ENCODE assay signal across 21 cellular contexts in the genomic region with DNA sequence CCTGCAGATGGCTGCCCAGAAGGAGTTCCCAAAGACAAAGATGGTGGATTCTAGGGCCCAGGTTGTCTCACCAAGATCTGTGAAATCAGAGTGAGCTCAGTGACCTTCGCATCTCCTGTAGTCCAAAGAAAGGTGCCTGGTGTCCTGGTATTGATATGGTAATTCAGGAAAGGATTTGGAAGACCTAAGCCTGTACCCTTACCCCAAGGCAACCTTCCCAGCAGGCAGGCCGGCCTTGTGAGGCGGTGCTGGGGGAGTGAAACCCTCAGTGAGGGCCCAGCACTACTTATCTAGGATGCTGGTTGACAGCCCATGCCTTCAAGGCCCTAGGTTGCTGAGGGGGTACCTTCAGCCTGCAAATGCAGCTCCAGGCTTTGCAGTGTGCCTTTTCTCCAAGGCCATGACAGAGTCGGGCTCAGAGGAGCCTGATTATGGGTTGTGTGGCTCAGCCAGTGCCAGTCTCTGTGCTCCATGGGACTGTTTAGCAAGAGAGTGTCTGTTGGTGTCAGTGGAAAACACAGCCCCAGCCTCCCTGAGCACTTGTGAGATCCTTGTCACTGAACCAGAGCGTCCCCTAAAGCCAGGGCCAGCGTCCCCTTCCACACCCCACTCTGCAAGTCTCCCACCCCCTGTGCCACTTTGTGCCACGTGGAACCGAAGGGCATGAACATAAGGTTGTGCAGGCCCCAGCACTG.
"Had no signal": no experiment of that assay in that cellular context is flagged by ENCODE, and none has a peak within 500 bp of the region (broad histone marks: within the 10 kb centered on the region; RNA-seq: fewer than 3 reads in every experiment).

No MANE protein-coding gene starts in this region.

- H3K4me3 Mint-ChIP-seq: activated CD4-positive, alpha-beta T cell treated with anti-CD3 and anti-CD28 coated beads for 36 hours; activated CD8-positive, alpha-beta T cell treated with anti-CD3 and anti-CD28 coated beads, Interleukin-2, amount 10 ng/mL, durations not matched to agents 7 days and 5 days; activated naive CD8-positive, alpha-beta T cell treated with anti-CD3 and anti-CD28 coated beads, Interleukin-2, amount 10 ng/mL, durations not matched to agents 7 days and 5 days had no signal

- H3K27ac Mint-ChIP-seq: activated CD4-positive, alpha-beta T cell treated with anti-CD3 and anti-CD28 coated beads for 36 hours; activated CD8-positive, alpha-beta T cell treated with anti-CD3 and anti-CD28 coated beads, Interleukin-2, amount 10 ng/mL, durations not matched to agents 7 days and 5 days; activated naive CD8-positive, alpha-beta T cell treated with anti-CD3 and anti-CD28 coated beads, Interleukin-2, amount 10 ng/mL, durations not matched to agents 7 days and 5 days had no signal

- H3K9me3 ChIP-seq: adrenal gland had no signal

- H3K4me3 ChIP-seq: adrenal gland, breast epithelium, coronary artery had no signal

- H3K4me1 Mint-ChIP-seq: activated CD4-positive, alpha-beta T cell treated with anti-CD3 and anti-CD28 coated beads for 36 hours had no signal

- H3K4me1 ChIP-seq: adrenal gland, breast epithelium had no signal

- H3K36me3 Mint-ChIP-seq: activated naive CD8-positive, alpha-beta T cell treated with anti-CD3 and anti-CD28 coated beads, Interleukin-2, amount 10 ng/mL, durations not matched to agents 7 days and 5 days had no signal

- H3K27me3 ChIP-seq: breast epithelium had no signal

- H3K27ac ChIP-seq: adrenal gland, breast epithelium, coronary artery, VCaP had no signal

- H3K36me3 ChIP-seq: adrenal gland, breast epithelium had no signal

- ATAC-seq: activated CD4-positive, alpha-beta T cell treated with anti-CD3 and anti-CD28 coated beads for 36 hours; activated CD8-positive, alpha-beta T cell treated with anti-CD3 and anti-CD28 coated beads, Interleukin-2, amount 10 ng/mL, durations not matched to agents 7 days and 5 days had no signal

- DNase-seq: activated CD4-positive, alpha-beta T cell treated with anti-CD3 and anti-CD28 coated beads for 36 hours; activated CD8-positive, alpha-beta memory T cell treated with anti-CD3 and anti-CD28 coated beads, Interleukin-2, amount 50 U/mL, for 48 hours; activated CD8-positive, alpha-beta T cell treated with anti-CD3 and anti-CD28 coated beads, Interleukin-2, amount 10 ng/mL, durations not matched to agents 7 days and 5 days; activated naive CD4-positive, alpha-beta T cell treated with anti-CD3 and anti-CD28 coated beads, Interleukin-2, amount 50 U/mL, for 16 hours; activated naive CD8-positive, alpha-beta T cell treated with anti-CD3 and anti-CD28 coated beads, Interleukin-2, amount 10 ng/mL, durations not matched to agents 7 days and 5 days; activated T-cell treated with anti-CD3 and anti-CD28 coated beads, Interleukin-2, amount 50 U/mL, for 1 hour; adrenal gland; anterior cingulate cortex; central memory CD4-positive, alpha-beta T cell; MM.1S; NCI-H1105 treated with DMSO at 0.1 percent for 48 hours; NCI-H1436 treated with DMSO at 0.1 percent for 48 hours; NCI-H187; NCI-H2081; NCI-H510A treated with DMSO at 0.1 percent for 48 hours; NCI-H69; SIG-M5; T-helper 1 cell had no signal
